Comparison of ENCODE assay signal across 8 cellular contexts in the genomic region with DNA sequence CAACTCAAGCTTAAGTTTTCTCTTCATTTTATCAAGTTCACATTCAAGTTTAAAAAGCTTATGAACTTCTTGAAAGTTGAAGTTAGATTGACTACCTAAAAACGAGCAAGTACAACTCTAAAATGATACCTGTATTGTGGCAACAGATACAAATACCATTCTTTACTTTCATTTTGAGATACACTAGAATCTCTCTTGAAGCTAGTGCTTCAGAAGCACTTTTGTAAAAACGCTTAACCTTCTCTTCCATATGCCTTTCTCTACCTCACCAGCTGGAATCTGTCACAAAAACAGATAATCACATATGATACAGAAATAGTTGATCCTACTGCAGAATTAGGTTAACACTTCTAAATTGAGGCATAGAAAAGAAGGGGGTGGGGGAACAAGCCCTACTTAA. TPM values are rescaled to one million over a fixed set of nuclear protein-coding genes. Genes with fewer than 3 reads are reported as not detected.
DNase-seq lines count a peak whose midpoint lies in the region; ATAC-seq, FAIRE-seq and TF ChIP-seq lines count a peak whose summit lies in the region.

No MANE protein-coding gene starts in this region.

- H3K27me3 ChIP-seq in tibial nerve = no peaks in the 10 kb centered on the region

- FAIRE-seq in kidney (lab: Jason Lieb, UNC) = no peak

- no peak for TF ChIP-seq EP300 in tibial nerve (IDR thresholded peaks at IDR 0.05)

- H3K9me3 Mint-ChIP-seq in T-helper 2 cell treated with Interferon-gamma antibody and Interleukin-4, amounts not matched to agents 5 μg/mL and 100 μg/mL, for 36 hours = no peaks in the 10 kb centered on the region
- no peaks in the 10 kb centered on the region for H3K9me3 Mint-ChIP-seq in activated CD8-positive, alpha-beta T cell treated with anti-CD3 and anti-CD28 coated beads for 36 hours

- no peak for DNase-seq in T-helper 2 cell treated with Interferon-gamma antibody and Interleukin-4, amounts not matched to agents 5 μg/mL and 100 μg/mL, for 36 hours (ENCODE audit: low spot score)
- DNase-seq in T-helper 2 cell = no peak
- no peak for DNase-seq in activated CD8-positive, alpha-beta T cell treated with anti-CD3 and anti-CD28 coated beads for 36 hours
- no peak for DNase-seq in kidney
- no peak for DNase-seq in tibial nerve (ENCODE audit: low spot score in 2 of 2)
- no peak for DNase-seq in GDM1 (lab: John Stamatoyannopoulos, UW)
- DNase-seq in NCI-H2029 (lab: John Stamatoyannopoulos, UW) = no peak

- POLR2A ChIA-PET in activated CD8-positive, alpha-beta T cell treated with anti-CD3 and anti-CD28 coated beads for 36 hours (lab: Charles Lee) = interaction anchor here (0.8 to 0.9 kb wide), 4 partner anchors 13 to 115 kb away, joined by 3 read pairs; no protein-coding TSS in a partner anchor

- ATAC-seq in HG02870 (IDR thresholded peaks at IDR 0.05; ENCODE audit: unreplicated experiment) = peak; percentile 20
- peak; percentile 6 for ATAC-seq in activated CD8-positive, alpha-beta T cell treated with anti-CD3 and anti-CD28 coated beads for 36 hours

- H3K4me3 ChIP-seq in kidney (ENCODE audit: low read length in 2 of 2) (peak overlapping the region; percentile 63 to 86), tibial nerve (peak overlapping the region; percentile 67 to 95 (median 84))

- TF ChIP-seq CTCF in activated CD8-positive, alpha-beta T cell treated with anti-CD3 and anti-CD28 coated beads for 36 hours (IDR thresholded peaks at IDR 0.05) = no peak
- TF ChIP-seq CTCF in kidney (IDR thresholded peaks at IDR 0.05; ENCODE audit: borderline replicate concordance, extremely low read depth, insufficient read depth) = no peak
- TF ChIP-seq CTCF in tibial nerve (IDR thresholded peaks at IDR 0.05) = no peak

- H3K36me3 ChIP-seq in kidney (ENCODE audit: control insufficient read depth in 1 of 2, insufficient read depth in 2 of 2, low read length in 2 of 2) (peaks cover 0 to 7% of the 10 kb centered on the region in 2 donors), tibial nerve (peaks cover 0 to 25% (median 0%) of the 10 kb centered on the region in 3 donors)

- peak overlapping the region; percentile 57 to 60 for H3K9ac ChIP-seq in kidney (ENCODE audit: low read length in 2 of 2)

- WGBS in tibial nerve, 2 donors = 25 to 27% methylated on average over 2 of the region's 2 CpGs

- H3K4me1 ChIP-seq in kidney (ENCODE audit: control insufficient read depth in 1 of 2, insufficient read depth in 1 of 2, low read depth in 1 of 2, low read length in 2 of 2) (peaks cover 2 to 5% of the 10 kb centered on the region in 2 donors), tibial nerve (peaks cover 0 to 58% (median 8%) of the 10 kb centered on the region in 4 donors)

- peak overlapping the region; percentile 100 for H3K27ac Mint-ChIP-seq in T-helper 2 cell treated with Interferon-gamma antibody and Interleukin-4, amounts not matched to agents 5 μg/mL and 100 μg/mL, for 36 hours
- H3K27ac Mint-ChIP-seq in activated CD8-positive, alpha-beta T cell treated with anti-CD3 and anti-CD28 coated beads for 36 hours = peak overlapping the region; percentile 99

- TF ChIP-seq POLR2A in tibial nerve (IDR thresholded peaks at IDR 0.05) = no peak

- H3K27ac ChIP-seq in kidney (ENCODE audit: low read depth in 2 of 2, low read length in 2 of 2) (peak overlapping the region; percentile 98), tibial nerve (peak overlapping the region; percentile 89 to 99 (median 97))

- H3K27me3 Mint-ChIP-seq in T-helper 2 cell treated with Interferon-gamma antibody and Interleukin-4, amounts not matched to agents 5 μg/mL and 100 μg/mL, for 36 hours (ENCODE audit: low read depth) = peaks cover 8% of the 10 kb centered on the region
- H3K27me3 Mint-ChIP-seq in activated CD8-positive, alpha-beta T cell treated with anti-CD3 and anti-CD28 coated beads for 36 hours = no peaks in the 10 kb centered on the region

- H3K4me1 Mint-ChIP-seq in T-helper 2 cell treated with Interferon-gamma antibody and Interleukin-4, amounts not matched to agents 5 μg/mL and 100 μg/mL, for 36 hours (ENCODE audit: low read depth) = peaks cover 22% of the 10 kb centered on the region
- H3K4me1 Mint-ChIP-seq in activated CD8-positive, alpha-beta T cell treated with anti-CD3 and anti-CD28 coated beads for 36 hours (ENCODE audit: low read depth) = peaks cover 40% of the 10 kb centered on the region

- H3K4me3 Mint-ChIP-seq in T-helper 2 cell treated with Interferon-gamma antibody and Interleukin-4, amounts not matched to agents 5 μg/mL and 100 μg/mL, for 36 hours = peak overlapping the region; percentile 93
- peak overlapping the region; percentile 99 for H3K4me3 Mint-ChIP-seq in activated CD8-positive, alpha-beta T cell treated with anti-CD3 and anti-CD28 coated beads for 36 hours

- H3K36me3 Mint-ChIP-seq in T-helper 2 cell treated with Interferon-gamma antibody and Interleukin-4, amounts not matched to agents 5 μg/mL and 100 μg/mL, for 36 hours (ENCODE audit: low read depth) = peaks cover 26% of the 10 kb centered on the region
- peaks cover 7% of the 10 kb centered on the region for H3K36me3 Mint-ChIP-seq in activated CD8-positive, alpha-beta T cell treated with anti-CD3 and anti-CD28 coated beads for 36 hours (ENCODE audit: low read depth)

- H3K9me3 ChIP-seq in kidney (ENCODE audit: control insufficient read depth in 1 of 2, low read length in 2 of 2) (no peaks in the 10 kb centered on the region), tibial nerve (no peaks in the 10 kb centered on the region)

- intact Hi-C loops in activated CD8-positive, alpha-beta T cell treated with anti-CD3 and anti-CD28 coated beads for 36 hours (cut with micrococcal nuclease) = no loop called here
- intact Hi-C loops in kidney (cut with DNase I) = no loop called here

- CTCF ChIA-PET in activated CD8-positive, alpha-beta T cell treated with anti-CD3 and anti-CD28 coated beads for 36 hours (lab: Charles Lee) = interaction anchor here (1.0 to 1.5 kb wide), 3 partner anchors 9 to 421 kb away, joined by 3 to 5 read pairs (median 3); no protein-coding TSS in a partner anchor

RNA-seq across cellular contexts. Expression of a gene that starts 1.6 kb away (rescaled TPM):
- 10 to 100 TPM; 13.1 TPM for total RNA-seq in activated CD8-positive, alpha-beta T cell treated with anti-CD3 and anti-CD28 coated beads for 36 hours
- total RNA-seq in kidney = 38.2 TPM
- 17.3 TPM for polyA plus RNA-seq in kidney (ENCODE audit: insufficient read depth, low read depth, low replicate concordance)
- 10 to 100 TPM; 64.5 to 98.8 (median 88.5) TPM for total RNA-seq in tibial nerve
